8 cellular contexts compared by ENCODE assay signal in genomic region chr1:75265792-75266191, GRCh38.
DNase-seq lines count a peak whose midpoint lies in the region; ATAC-seq, FAIRE-seq and TF ChIP-seq lines count a peak whose summit lies in the region.

No MANE protein-coding gene starts in this region.

- BruUV-seq in A673 (replicated peaks; lab: Mats Ljungman, UMichigan): no TSS peak

- DNase-seq in A673 (ENCODE audit: low spot score): peak; percentile 61
- peak; percentile 45 for DNase-seq in GM12865 (ENCODE audit: low read depth)
- peak; percentile 29 for DNase-seq in NCI-H1105 (lab: John Stamatoyannopoulos, UW)
- peak; percentile 76 for DNase-seq in inferior parietal cortex (ENCODE audit: extremely low spot score)
- DNase-seq in urothelium cell line (ENCODE audit: low spot score): peak; percentile 29
- DNase-seq in stimulated activated CD4-positive, alpha-beta T cell treated with anti-CD3 and anti-CD28 coated beads, Interleukin-4, amount 100 ng/mL, for 1 hour: no peak

- H3K4me3 ChIP-seq in A673 (ENCODE audit: low read depth, low read length, poor library complexity, severe bottlenecking): no peak overlapping the region
- no peak overlapping the region for H3K4me3 ChIP-seq in GM12865 (ENCODE audit: low read depth, low read length)

- no peaks in the 10 kb centered on the region for H3K4me1 ChIP-seq in A673 (ENCODE audit: insufficient read depth, low read length, poor library complexity, severe bottlenecking)

- H3K27me3 ChIP-seq in A673 (replicated peaks; ENCODE audit: insufficient read depth, low read depth, low read length, poor library complexity): no peaks in the 10 kb centered on the region

- H3K36me3 ChIP-seq in A673 (ENCODE audit: insufficient read depth, low read length, poor library complexity, severe bottlenecking): no peaks in the 10 kb centered on the region

- CTCF ChIA-PET in A673 (lab: Charles Lee): interaction anchor here (1.0 to 1.1 kb wide), 2 partner anchors 349 to 366 kb away, joined by 5 to 6 read pairs; no protein-coding TSS in a partner anchor

- ATAC-seq in HG02623 (IDR thresholded peaks at IDR 0.05; ENCODE audit: unreplicated experiment): peak; percentile 92

- FAIRE-seq in TTC549 (lab: Jason Lieb, UNC) (peak; percentile 43), urothelium cell line (lab: Jason Lieb, UNC) (no peak)

- H3K27ac ChIP-seq in A673 (ENCODE audit: low read depth, low read length, poor library complexity, severe bottlenecking): no peak overlapping the region

- peak; percentile 71 for TF ChIP-seq CTCF in A673 (conservative IDR thresholded peaks at IDR 0.05; ENCODE audit: low read depth, low read length)
- peak; percentile 59 for TF ChIP-seq CTCF in GM12865 (IDR thresholded peaks at IDR 0.05; ENCODE audit: insufficient read depth, low read depth, low read length, missing control alignments)

- POLR2A ChIA-PET in A673 (lab: Charles Lee; ENCODE audit: low non-redundant PET): no interaction called here

- H3K9me3 ChIP-seq in A673 (ENCODE audit: low read depth, low read length, poor library complexity, severe bottlenecking): no peaks in the 10 kb centered on the region

- intact Hi-C loops in A673 (cut with micrococcal nuclease; ENCODE audit: unreplicated experiment): loop anchor here (5.0 to 10.0 kb wide), 2 partner anchors 157 to 449 kb away; no protein-coding TSS in a partner anchor
